In the genomic region with DNA sequence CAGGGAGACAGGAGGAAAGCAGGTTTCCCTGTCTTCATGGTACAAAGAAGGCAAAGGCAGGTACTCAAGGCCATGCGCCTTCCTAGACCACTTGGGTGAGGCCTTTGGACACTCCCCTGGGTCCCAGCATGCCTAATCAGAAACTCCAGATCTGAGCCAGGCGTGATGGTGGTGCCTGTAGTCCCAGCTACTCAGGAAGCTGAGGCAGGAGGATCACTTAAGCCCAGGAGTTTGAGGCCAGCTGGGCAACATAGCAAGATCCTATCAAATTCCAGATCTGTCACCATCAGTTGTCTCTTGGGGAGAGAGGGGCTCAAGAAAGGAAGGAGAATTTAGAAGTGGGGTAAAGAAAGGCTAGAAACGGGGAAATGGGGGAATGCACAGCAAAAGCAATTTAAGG, we compare ENCODE assay signal across 17 cellular contexts.
DNase-seq lines count a peak whose midpoint lies in the region; ATAC-seq and TF ChIP-seq lines count a peak whose summit lies in the region.
"Had no signal": no experiment of that assay in that cellular context is flagged by ENCODE, and none has a peak within 500 bp of the region (broad histone marks: within the 10 kb centered on the region; RNA-seq: fewer than 3 reads in every experiment).

No MANE protein-coding gene starts in this region.

- no peak for TF ChIP-seq EP300 in esophagus muscularis mucosa (IDR thresholded peaks at IDR 0.05)
- TF ChIP-seq EP300 in transverse colon (IDR thresholded peaks at IDR 0.05; ENCODE audit: low read depth): no peak

- H3K4me1 Mint-ChIP-seq in T-helper 17 cell: peaks cover 4% of the 10 kb centered on the region
- peaks cover 85% of the 10 kb centered on the region for H3K4me1 Mint-ChIP-seq in osteocyte (ENCODE audit: unreplicated experiment)
- H3K4me1 Mint-ChIP-seq: natural killer cell had no signal

- H3K9me3 ChIP-seq in T-helper 17 cell (ENCODE audit: control insufficient read depth, low read length, poor library complexity, severe bottlenecking): no peaks in the 10 kb centered on the region
- H3K9me3 ChIP-seq in esophagus muscularis mucosa: no peaks in the 10 kb centered on the region
- H3K9me3 ChIP-seq in transverse colon: no peaks in the 10 kb centered on the region
- H3K9me3 ChIP-seq: SJCRH30 had no signal

- no peak overlapping the region for H3K4me3 ChIP-seq in esophagus muscularis mucosa
- no peak overlapping the region for H3K4me3 ChIP-seq in transverse colon
- H3K4me3 ChIP-seq: SJCRH30 had no signal

- H3K27me3 Mint-ChIP-seq in T-helper 17 cell (peaks cover 31% of the 10 kb centered on the region), osteocyte (ENCODE audit: unreplicated experiment) (no peaks in the 10 kb centered on the region)

- H3K27me3 ChIP-seq in esophagus muscularis mucosa (no peaks in the 10 kb centered on the region), transverse colon (no peaks in the 10 kb centered on the region)

- DNase-seq in T-helper 17 cell (no peak), esophagus muscularis mucosa (ENCODE audit: extremely low spot score) (no peak), osteocyte (ENCODE audit: extremely low spot score, unreplicated experiment) (no peak), transverse colon (no peak), NCI-H226 (no peak), cerebellar cortex (ENCODE audit: low spot score) (no peak)
- DNase-seq in activated T-cell treated with anti-CD3 and anti-CD28 coated beads, Interleukin-2, amount 50 U/mL, for 1 hour: no peak
- DNase-seq: activated CD4-positive, alpha-beta memory T cell treated with anti-CD3 and anti-CD28 coated beads for 36 hours; activated naive CD4-positive, alpha-beta T cell treated with anti-CD3 and anti-CD28 coated beads for 36 hours; activated T-cell treated with anti-CD3 and anti-CD28 coated beads, Interleukin-2, amount 50 U/mL, for 24 hours; Calu3; dermis blood vessel endothelial cell; natural killer cell; stimulated activated naive CD4-positive, alpha-beta T cell treated with Interleukin-2 at 50 U/mL for 16 hours; T-helper 2 cell had no signal

- TF ChIP-seq POLR2A in esophagus muscularis mucosa (IDR thresholded peaks at IDR 0.05; ENCODE audit: low read depth): no peak
- no peak for TF ChIP-seq POLR2A in transverse colon (IDR thresholded peaks at IDR 0.05)

- TF ChIP-seq CTCF in esophagus muscularis mucosa (IDR thresholded peaks at IDR 0.05): no peak
- no peak for TF ChIP-seq CTCF in osteocyte (IDR thresholded peaks at IDR 0.05)
- no peak for TF ChIP-seq CTCF in transverse colon (IDR thresholded peaks at IDR 0.05)

- intact Hi-C loops in esophagus muscularis mucosa (cut with DNase I) (loop anchor here (10.0 kb wide), 1 partner anchor 68 kb away; no protein-coding TSS in a partner anchor), transverse colon (cut with DNase I; ENCODE audit: low total_unique reads) (no loop called here)

- H3K27ac ChIP-seq in esophagus muscularis mucosa (replicated peaks in 1 of 4): peak overlapping the region; percentile 77 to 85 (median 80)
- peak overlapping the region in 3 of 4 donors; percentile 28 to 44 (median 37) for H3K27ac ChIP-seq in transverse colon
- H3K27ac ChIP-seq: SJCRH30 had no signal

- H3K36me3 ChIP-seq in esophagus muscularis mucosa: no peaks in the 10 kb centered on the region
- H3K36me3 ChIP-seq in transverse colon: no peaks in the 10 kb centered on the region
- H3K36me3 ChIP-seq: SJCRH30 had no signal

- 90% methylated on average over 3 of the region's 3 CpGs for WGBS in esophagus muscularis mucosa
- WGBS in transverse colon (ENCODE audit: low coverage in 1 of 2), 2 donors: 88 to 91% methylated on average over 1 to 3 of the region's 3 CpGs

- in situ Hi-C loops in transverse colon (cut with MboI; ENCODE audit: low pct_ligation_motif_present in 1 of 4, low pct_unique_long_range_greater_than_20kb in 1 of 4, low sequenced_read_pairs in 3 of 4): no loop called here

- H3K36me3 Mint-ChIP-seq in T-helper 17 cell (ENCODE audit: low read depth) (no peaks in the 10 kb centered on the region), osteocyte (ENCODE audit: unreplicated experiment) (no peaks in the 10 kb centered on the region)
- H3K36me3 Mint-ChIP-seq: activated CD4-positive, alpha-beta memory T cell treated with anti-CD3 and anti-CD28 coated beads for 36 hours; natural killer cell; WTC11 had no signal

- H3K27ac Mint-ChIP-seq in T-helper 17 cell: peak overlapping the region; percentile 32
- peak overlapping the region; percentile 99 for H3K27ac Mint-ChIP-seq in osteocyte (ENCODE audit: unreplicated experiment)
- H3K27ac Mint-ChIP-seq: activated CD4-positive, alpha-beta memory T cell treated with anti-CD3 and anti-CD28 coated beads for 36 hours; activated naive CD4-positive, alpha-beta T cell treated with anti-CD3 and anti-CD28 coated beads for 36 hours; activated T-cell treated with anti-CD3 and anti-CD28 coated beads, Interleukin-2, amount 50 U/mL, for 24 hours; natural killer cell; WTC11 had no signal

- no peaks in the 10 kb centered on the region for H3K9me3 Mint-ChIP-seq in osteocyte (ENCODE audit: unreplicated experiment)
- H3K9me3 Mint-ChIP-seq: activated CD4-positive, alpha-beta memory T cell treated with anti-CD3 and anti-CD28 coated beads for 36 hours; activated naive CD4-positive, alpha-beta T cell treated with anti-CD3 and anti-CD28 coated beads for 36 hours; activated T-cell treated with anti-CD3 and anti-CD28 coated beads, Interleukin-2, amount 50 U/mL, for 24 hours; natural killer cell; WTC11 had no signal

- no peak for ATAC-seq in T-helper 17 cell
- ATAC-seq: natural killer cell, WTC11 had no signal

- no peak overlapping the region for H3K4me3 Mint-ChIP-seq in T-helper 17 cell
- no peak overlapping the region for H3K4me3 Mint-ChIP-seq in osteocyte (ENCODE audit: unreplicated experiment)
- H3K4me3 Mint-ChIP-seq: activated CD4-positive, alpha-beta memory T cell treated with anti-CD3 and anti-CD28 coated beads for 36 hours; activated naive CD4-positive, alpha-beta T cell treated with anti-CD3 and anti-CD28 coated beads for 36 hours; activated T-cell treated with anti-CD3 and anti-CD28 coated beads, Interleukin-2, amount 50 U/mL, for 24 hours; natural killer cell; WTC11 had no signal

- H3K4me1 ChIP-seq in esophagus muscularis mucosa: peaks cover 26 to 60% (median 50%) of the 10 kb centered on the region in 4 donors
- H3K4me1 ChIP-seq in transverse colon: peaks cover 0 to 19% (median 8%) of the 10 kb centered on the region in 4 donors
